ENCODE assay signal across 1 cellular context in genomic region chr6:36196049-36196879, GRCh38.
A peak's percentile ranks its signal among the peaks of the same experiment; 100 is the strongest.
TF ChIP-seq lines count a peak whose summit lies in the region.

TSS of gene BRPF3 (plus strand) at chr6:36196744. CDS start at chr6:36200323, 3,579 bp downstream.

TF ChIP-seq in HepG2, 621 proteins besides CTCF, POLR2A, EP300 and RAD21 (continued from another document and continues in another):
- TF ChIP-seq, protein P1, sequence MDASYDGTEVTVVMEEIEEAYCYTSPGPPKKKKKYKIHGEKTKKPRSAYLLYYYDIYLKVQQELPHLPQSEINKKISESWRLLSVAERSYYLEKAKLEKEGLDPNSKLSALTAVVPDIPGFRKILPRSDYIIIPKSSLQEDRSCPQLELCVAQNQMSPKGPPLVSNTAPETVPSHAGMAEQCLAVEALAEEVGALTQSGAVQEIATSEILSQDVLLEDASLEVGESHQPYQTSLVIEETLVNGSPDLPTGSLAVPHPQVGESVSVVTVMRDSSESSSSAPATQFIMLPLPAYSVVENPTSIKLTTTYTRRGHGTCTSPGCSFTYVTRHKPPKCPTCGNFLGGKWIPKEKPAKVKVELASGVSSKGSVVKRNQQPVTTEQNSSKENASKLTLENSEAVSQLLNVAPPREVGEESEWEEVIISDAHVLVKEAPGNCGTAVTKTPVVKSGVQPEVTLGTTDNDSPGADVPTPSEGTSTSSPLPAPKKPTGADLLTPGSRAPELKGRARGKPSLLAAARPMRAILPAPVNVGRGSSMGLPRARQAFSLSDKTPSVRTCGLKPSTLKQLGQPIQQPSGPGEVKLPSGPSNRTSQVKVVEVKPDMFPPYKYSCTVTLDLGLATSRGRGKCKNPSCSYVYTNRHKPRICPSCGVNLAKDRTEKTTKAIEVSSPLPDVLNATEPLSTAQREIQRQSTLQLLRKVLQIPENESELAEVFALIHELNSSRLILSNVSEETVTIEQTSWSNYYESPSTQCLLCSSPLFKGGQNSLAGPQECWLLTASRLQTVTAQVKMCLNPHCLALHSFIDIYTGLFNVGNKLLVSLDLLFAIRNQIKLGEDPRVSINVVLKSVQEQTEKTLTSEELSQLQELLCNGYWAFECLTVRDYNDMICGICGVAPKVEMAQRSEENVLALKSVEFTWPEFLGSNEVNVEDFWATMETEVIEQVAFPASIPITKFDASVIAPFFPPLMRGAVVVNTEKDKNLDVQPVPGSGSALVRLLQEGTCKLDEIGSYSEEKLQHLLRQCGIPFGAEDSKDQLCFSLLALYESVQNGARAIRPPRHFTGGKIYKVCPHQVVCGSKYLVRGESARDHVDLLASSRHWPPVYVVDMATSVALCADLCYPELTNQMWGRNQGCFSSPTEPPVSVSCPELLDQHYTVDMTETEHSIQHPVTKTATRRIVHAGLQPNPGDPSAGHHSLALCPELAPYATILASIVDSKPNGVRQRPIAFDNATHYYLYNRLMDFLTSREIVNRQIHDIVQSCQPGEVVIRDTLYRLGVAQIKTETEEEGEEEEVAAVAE (CRISPR knock-in tag; IDR thresholded peaks at IDR 0.05; ENCODE audit: borderline replicate concordance), result no peak
- TF ChIP-seq, protein P2, sequence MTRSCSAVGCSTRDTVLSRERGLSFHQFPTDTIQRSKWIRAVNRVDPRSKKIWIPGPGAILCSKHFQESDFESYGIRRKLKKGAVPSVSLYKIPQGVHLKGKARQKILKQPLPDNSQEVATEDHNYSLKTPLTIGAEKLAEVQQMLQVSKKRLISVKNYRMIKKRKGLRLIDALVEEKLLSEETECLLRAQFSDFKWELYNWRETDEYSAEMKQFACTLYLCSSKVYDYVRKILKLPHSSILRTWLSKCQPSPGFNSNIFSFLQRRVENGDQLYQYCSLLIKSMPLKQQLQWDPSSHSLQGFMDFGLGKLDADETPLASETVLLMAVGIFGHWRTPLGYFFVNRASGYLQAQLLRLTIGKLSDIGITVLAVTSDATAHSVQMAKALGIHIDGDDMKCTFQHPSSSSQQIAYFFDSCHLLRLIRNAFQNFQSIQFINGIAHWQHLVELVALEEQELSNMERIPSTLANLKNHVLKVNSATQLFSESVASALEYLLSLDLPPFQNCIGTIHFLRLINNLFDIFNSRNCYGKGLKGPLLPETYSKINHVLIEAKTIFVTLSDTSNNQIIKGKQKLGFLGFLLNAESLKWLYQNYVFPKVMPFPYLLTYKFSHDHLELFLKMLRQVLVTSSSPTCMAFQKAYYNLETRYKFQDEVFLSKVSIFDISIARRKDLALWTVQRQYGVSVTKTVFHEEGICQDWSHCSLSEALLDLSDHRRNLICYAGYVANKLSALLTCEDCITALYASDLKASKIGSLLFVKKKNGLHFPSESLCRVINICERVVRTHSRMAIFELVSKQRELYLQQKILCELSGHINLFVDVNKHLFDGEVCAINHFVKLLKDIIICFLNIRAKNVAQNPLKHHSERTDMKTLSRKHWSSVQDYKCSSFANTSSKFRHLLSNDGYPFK (CRISPR knock-in tag; IDR thresholded peaks at IDR 0.05; ENCODE audit: borderline replicate concordance), result 0 out of 2 replicates have a peak, but pooled peaks have one; percentile 40
- TF ChIP-seq, protein P3, sequence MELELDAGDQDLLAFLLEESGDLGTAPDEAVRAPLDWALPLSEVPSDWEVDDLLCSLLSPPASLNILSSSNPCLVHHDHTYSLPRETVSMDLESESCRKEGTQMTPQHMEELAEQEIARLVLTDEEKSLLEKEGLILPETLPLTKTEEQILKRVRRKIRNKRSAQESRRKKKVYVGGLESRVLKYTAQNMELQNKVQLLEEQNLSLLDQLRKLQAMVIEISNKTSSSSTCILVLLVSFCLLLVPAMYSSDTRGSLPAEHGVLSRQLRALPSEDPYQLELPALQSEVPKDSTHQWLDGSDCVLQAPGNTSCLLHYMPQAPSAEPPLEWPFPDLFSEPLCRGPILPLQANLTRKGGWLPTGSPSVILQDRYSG (CRISPR knock-in tag; IDR thresholded peaks at IDR 0.05), result 0 out of 2 replicates have a peak, but pooled peaks have one; percentile 10
- TF ChIP-seq ZNF296 (CRISPR knock-in tag; conservative IDR thresholded peaks at IDR 0.05), result peak; percentile 72; the same call in 1 of the 2 replicates
- 0 out of 2 replicates have a peak, but pooled peaks have one; percentile 11 for TF ChIP-seq ZNF772 (CRISPR knock-in tag; IDR thresholded peaks at IDR 0.05)
- TF ChIP-seq E2F5 (CRISPR knock-in tag; conservative IDR thresholded peaks at IDR 0.05), result no peak
- TF ChIP-seq ZNF891 (CRISPR knock-in tag; IDR thresholded peaks at IDR 0.05), result 0 out of 2 replicates have a peak, but pooled peaks have one; percentile 23
- TF ChIP-seq ZNF788 (CRISPR knock-in tag; IDR thresholded peaks at IDR 0.05; ENCODE audit: borderline replicate concordance), result no peak
- TF ChIP-seq CBX2 (IDR thresholded peaks at IDR 0.05; ENCODE audit: low read depth, low read length), result no peak
- TF ChIP-seq CBX2 (CRISPR knock-in tag; IDR thresholded peaks at IDR 0.05; ENCODE audit: low read depth), result no peak
- TF ChIP-seq ZNF224 (CRISPR knock-in tag; IDR thresholded peaks at IDR 0.05), result no peak; the same call in 1 of the 2 replicates
- no peak for TF ChIP-seq NBN (conservative IDR thresholded peaks at IDR 0.05)
- TF ChIP-seq ZNF503 (CRISPR knock-in tag; IDR thresholded peaks at IDR 0.05), result no peak
- no peak for TF ChIP-seq NRL (CRISPR knock-in tag; IDR thresholded peaks at IDR 0.05; ENCODE audit: borderline replicate concordance)
- TF ChIP-seq, protein P4, sequence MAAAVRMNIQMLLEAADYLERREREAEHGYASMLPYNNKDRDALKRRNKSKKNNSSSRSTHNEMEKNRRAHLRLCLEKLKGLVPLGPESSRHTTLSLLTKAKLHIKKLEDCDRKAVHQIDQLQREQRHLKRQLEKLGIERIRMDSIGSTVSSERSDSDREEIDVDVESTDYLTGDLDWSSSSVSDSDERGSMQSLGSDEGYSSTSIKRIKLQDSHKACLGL (CRISPR knock-in tag; IDR thresholded peaks at IDR 0.05), result 0 out of 2 replicates have a peak, but pooled peaks have one; percentile 40
- TF ChIP-seq, protein P5, sequence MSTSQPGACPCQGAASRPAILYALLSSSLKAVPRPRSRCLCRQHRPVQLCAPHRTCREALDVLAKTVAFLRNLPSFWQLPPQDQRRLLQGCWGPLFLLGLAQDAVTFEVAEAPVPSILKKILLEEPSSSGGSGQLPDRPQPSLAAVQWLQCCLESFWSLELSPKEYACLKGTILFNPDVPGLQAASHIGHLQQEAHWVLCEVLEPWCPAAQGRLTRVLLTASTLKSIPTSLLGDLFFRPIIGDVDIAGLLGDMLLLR (CRISPR knock-in tag; IDR thresholded peaks at IDR 0.05), result no peak; the same call in 1 of the 2 replicates
- TF ChIP-seq ZNF451 (CRISPR knock-in tag; IDR thresholded peaks at IDR 0.05), result peak; percentile 71; the same call in 1 of the 2 replicates
- TF ChIP-seq ZNF546 (CRISPR knock-in tag; conservative IDR thresholded peaks at IDR 0.05), result no peak
- TF ChIP-seq, protein P6, sequence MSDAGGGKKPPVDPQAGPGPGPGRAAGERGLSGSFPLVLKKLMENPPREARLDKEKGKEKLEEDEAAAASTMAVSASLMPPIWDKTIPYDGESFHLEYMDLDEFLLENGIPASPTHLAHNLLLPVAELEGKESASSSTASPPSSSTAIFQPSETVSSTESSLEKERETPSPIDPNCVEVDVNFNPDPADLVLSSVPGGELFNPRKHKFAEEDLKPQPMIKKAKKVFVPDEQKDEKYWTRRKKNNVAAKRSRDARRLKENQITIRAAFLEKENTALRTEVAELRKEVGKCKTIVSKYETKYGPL (CRISPR knock-in tag; IDR thresholded peaks at IDR 0.05), result no peak
- peak; percentile 91; the same call in 1 of the 2 replicates for TF ChIP-seq ZNF674 (CRISPR knock-in tag; IDR thresholded peaks at IDR 0.05; ENCODE audit: low read depth)
- TF ChIP-seq HDAC6 (IDR thresholded peaks at IDR 0.05; ENCODE audit: low read depth, low read length), result no peak
- no peak; the same call in 1 of the 2 replicates for TF ChIP-seq ARNTL (CRISPR knock-in tag; IDR thresholded peaks at IDR 0.05)
- no peak for TF ChIP-seq YEATS4 (CRISPR knock-in tag; IDR thresholded peaks at IDR 0.05; ENCODE audit: borderline replicate concordance)
- TF ChIP-seq ZNF280B (CRISPR knock-in tag; IDR thresholded peaks at IDR 0.05; ENCODE audit: borderline replicate concordance), result peak; percentile 65; the same call in 1 of the 2 replicates
- TF ChIP-seq, protein P7, sequence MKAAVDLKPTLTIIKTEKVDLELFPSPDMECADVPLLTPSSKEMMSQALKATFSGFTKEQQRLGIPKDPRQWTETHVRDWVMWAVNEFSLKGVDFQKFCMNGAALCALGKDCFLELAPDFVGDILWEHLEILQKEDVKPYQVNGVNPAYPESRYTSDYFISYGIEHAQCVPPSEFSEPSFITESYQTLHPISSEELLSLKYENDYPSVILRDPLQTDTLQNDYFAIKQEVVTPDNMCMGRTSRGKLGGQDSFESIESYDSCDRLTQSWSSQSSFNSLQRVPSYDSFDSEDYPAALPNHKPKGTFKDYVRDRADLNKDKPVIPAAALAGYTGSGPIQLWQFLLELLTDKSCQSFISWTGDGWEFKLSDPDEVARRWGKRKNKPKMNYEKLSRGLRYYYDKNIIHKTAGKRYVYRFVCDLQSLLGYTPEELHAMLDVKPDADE (CRISPR knock-in tag; IDR thresholded peaks at IDR 0.05), result no peak
- peak; percentile 73 for TF ChIP-seq HNRNPLL (IDR thresholded peaks at IDR 0.05; ENCODE audit: low read depth, low read length, poor library complexity, severe bottlenecking)
- no peak for TF ChIP-seq ZNF136 (CRISPR knock-in tag; IDR thresholded peaks at IDR 0.05; ENCODE audit: low read depth)
- 0 out of 2 replicates have a peak, but pooled peaks have one; percentile 7 for TF ChIP-seq SIX4 (CRISPR knock-in tag; IDR thresholded peaks at IDR 0.05)
- TF ChIP-seq, protein P8, sequence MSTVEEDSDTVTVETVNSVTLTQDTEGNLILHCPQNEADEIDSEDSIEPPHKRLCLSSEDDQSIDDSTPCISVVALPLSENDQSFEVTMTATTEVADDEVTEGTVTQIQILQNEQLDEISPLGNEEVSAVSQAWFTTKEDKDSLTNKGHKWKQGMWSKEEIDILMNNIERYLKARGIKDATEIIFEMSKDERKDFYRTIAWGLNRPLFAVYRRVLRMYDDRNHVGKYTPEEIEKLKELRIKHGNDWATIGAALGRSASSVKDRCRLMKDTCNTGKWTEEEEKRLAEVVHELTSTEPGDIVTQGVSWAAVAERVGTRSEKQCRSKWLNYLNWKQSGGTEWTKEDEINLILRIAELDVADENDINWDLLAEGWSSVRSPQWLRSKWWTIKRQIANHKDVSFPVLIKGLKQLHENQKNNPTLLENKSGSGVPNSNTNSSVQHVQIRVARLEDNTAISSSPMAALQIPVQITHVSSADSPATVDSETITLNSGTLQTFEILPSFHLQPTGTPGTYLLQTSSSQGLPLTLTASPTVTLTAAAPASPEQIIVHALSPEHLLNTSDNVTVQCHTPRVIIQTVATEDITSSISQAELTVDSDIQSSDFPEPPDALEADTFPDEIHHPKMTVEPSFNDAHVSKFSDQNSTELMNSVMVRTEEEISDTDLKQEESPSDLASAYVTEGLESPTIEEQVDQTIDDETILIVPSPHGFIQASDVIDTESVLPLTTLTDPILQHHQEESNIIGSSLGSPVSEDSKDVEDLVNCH (CRISPR knock-in tag; IDR thresholded peaks at IDR 0.05), result no peak; the same call in 1 of the 2 replicates
- no peak for TF ChIP-seq ZBTB8A (CRISPR knock-in tag; IDR thresholded peaks at IDR 0.05; ENCODE audit: borderline replicate concordance, low read depth)
- no peak for TF ChIP-seq SRSF9 (IDR thresholded peaks at IDR 0.05; ENCODE audit: borderline replicate concordance, insufficient read depth, low read depth, low read length, poor library complexity, severe bottlenecking)
- TF ChIP-seq RARG (CRISPR knock-in tag; IDR thresholded peaks at IDR 0.05; ENCODE audit: low read depth), result no peak
- no peak for TF ChIP-seq REXO4 (CRISPR knock-in tag; IDR thresholded peaks at IDR 0.05; ENCODE audit: borderline replicate concordance)
- no peak for TF ChIP-seq ZNF441 (CRISPR knock-in tag; IDR thresholded peaks at IDR 0.05; ENCODE audit: borderline replicate concordance)
- peak; percentile 22; the same call in 1 of the 2 replicates for TF ChIP-seq ZNF614 (CRISPR knock-in tag; IDR thresholded peaks at IDR 0.05; ENCODE audit: borderline replicate concordance)
- no peak for TF ChIP-seq ZNF550 (CRISPR knock-in tag; IDR thresholded peaks at IDR 0.05; ENCODE audit: borderline replicate concordance)
- TF ChIP-seq CHD2 (IDR thresholded peaks at IDR 0.05; ENCODE audit: low read depth, low read length), result peak; percentile 45; the same call in 1 of the 2 replicates
